2 cellular contexts compared by ENCODE assay signal in genomic region chr19:8835877-8836276, GRCh38.
TF ChIP-seq lines count a peak whose summit lies in the region.

No MANE protein-coding gene starts in this region.

TF ChIP-seq in IMR-90, 13 proteins besides CTCF, POLR2A, EP300 and RAD21:
- TF ChIP-seq NFE2L2 (IDR thresholded peaks at IDR 0.05; ENCODE audit: low read depth, low read length) (no peak), CEBPB (IDR thresholded peaks at IDR 0.05; ENCODE audit: low read depth, low read length) (peak; percentile 94)

TF ChIP-seq in H1, 55 proteins besides CTCF, POLR2A, EP300 and RAD21:
- TF ChIP-seq KDM4A (IDR thresholded peaks at IDR 0.05; ENCODE audit: low read depth, low read length, severe bottlenecking) = no peak
- peak; percentile 91 for TF ChIP-seq CEBPB (IDR thresholded peaks at IDR 0.05; ENCODE audit: low read depth, low read length)
- TF ChIP-seq ATF2 (IDR thresholded peaks at IDR 0.05; ENCODE audit: low read length) = no peak
